Comparison of ENCODE assay signal across 8 cellular contexts in the genomic region with DNA sequence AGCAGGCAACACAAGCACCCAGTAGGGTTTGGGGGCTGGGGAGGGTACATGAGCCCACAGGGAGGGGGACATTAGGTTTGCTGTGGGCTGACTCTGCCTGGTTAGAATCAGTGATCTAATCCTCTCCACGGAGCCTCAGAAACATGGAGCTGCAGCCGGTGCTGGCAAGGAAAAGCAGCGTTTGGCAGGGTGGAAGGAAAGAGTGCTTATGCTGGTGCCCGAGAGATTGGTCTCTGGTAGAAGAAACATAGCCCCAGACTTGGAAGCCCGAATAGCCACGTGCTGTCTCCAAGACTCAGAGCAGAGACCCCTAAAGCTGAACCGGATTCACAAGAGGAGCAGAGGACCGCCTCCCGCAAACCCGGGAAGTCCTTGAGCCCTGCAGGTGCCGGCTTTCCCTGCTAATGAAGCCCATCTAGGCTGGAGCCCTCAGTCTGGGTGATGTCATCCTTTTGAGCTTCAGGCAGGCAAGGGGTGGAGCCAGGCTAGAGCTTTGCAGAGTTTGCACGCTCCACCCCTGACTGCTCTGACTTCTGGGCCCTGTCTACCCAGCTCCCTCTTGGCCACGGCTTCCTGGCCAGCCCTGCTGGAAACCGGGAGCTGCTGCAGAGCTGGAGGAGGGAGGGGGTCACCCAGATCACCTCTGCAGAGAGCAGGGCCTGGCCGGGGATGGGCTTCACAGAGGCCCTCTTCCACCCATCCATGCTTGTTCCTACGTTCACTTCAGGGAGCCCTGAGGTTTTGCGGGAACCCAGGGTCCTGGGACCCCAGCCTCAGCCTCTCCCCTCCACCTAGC. TPM values are rescaled to one million over a fixed set of nuclear protein-coding genes. Genes with fewer than 3 reads are reported as not detected.
DNase-seq lines count a peak whose midpoint lies in the region; ATAC-seq and TF ChIP-seq lines count a peak whose summit lies in the region.

No MANE protein-coding gene starts in this region.

- no peak for TF ChIP-seq CTCF in left lung (IDR thresholded peaks at IDR 0.05)

- H3K36me3 ChIP-seq in duodenal mucosa (ENCODE audit: control insufficient read depth in 1 of 2, insufficient read depth in 2 of 2, low read length in 2 of 2), result no peaks in the 10 kb centered on the region
- no peaks in the 10 kb centered on the region for H3K36me3 ChIP-seq in left lung

- DNase-seq in NCI-H226, result peak; percentile 93
- peak; percentile 48 to 58 for DNase-seq in activated CD4-positive, alpha-beta T cell treated with anti-CD3 and anti-CD28 coated beads, Interleukin-2, amount 50 U/mL, for 4 hours
- peak; percentile 83 to 87 for DNase-seq in left lung
- DNase-seq in stimulated activated CD4-positive, alpha-beta T cell treated with anti-CD3 and anti-CD28 coated beads, Interleukin-1b, Interleukin-23, amount 100 ng/mL, for 48 hours, result peak; percentile 68

- peak overlapping the region; percentile 14 to 16 for H3K4me3 ChIP-seq in duodenal mucosa (ENCODE audit: low read depth in 1 of 2, low read length in 2 of 2)
- H3K4me3 ChIP-seq in left lung, result no peak overlapping the region

- H3K4me1 ChIP-seq in duodenal mucosa (ENCODE audit: control insufficient read depth in 1 of 2, insufficient read depth in 2 of 2, low read length in 2 of 2), result peaks cover 21 to 23% of the 10 kb centered on the region in 2 donors
- peaks cover 0 to 21% of the 10 kb centered on the region in 2 donors for H3K4me1 ChIP-seq in left lung

- H3K9me3 ChIP-seq in duodenal mucosa (ENCODE audit: control insufficient read depth in 1 of 2, low read length in 2 of 2) (no peaks in the 10 kb centered on the region), left lung (no peaks in the 10 kb centered on the region)

- intact Hi-C loops in left lung (cut with DNase I), result no loop called here

- peaks cover 7 to 13% of the 10 kb centered on the region in 2 donors for H3K27me3 ChIP-seq in duodenal mucosa (ENCODE audit: control insufficient read depth in 1 of 2, insufficient read depth in 2 of 2, low read length in 2 of 2)
- H3K27me3 ChIP-seq in left lung, result peaks cover 0 to 54% of the 10 kb centered on the region in 2 donors

- peak overlapping the region; percentile 28 for H3K27ac ChIP-seq in duodenal mucosa (ENCODE audit: low read depth, low read length)
- peak overlapping the region; percentile 45 to 75 for H3K27ac ChIP-seq in left lung

- peak; percentile 72 for ATAC-seq in GM18502 (IDR thresholded peaks at IDR 0.05; ENCODE audit: poor library complexity, unreplicated experiment)
- peak; percentile 51 for ATAC-seq in HG03108 (IDR thresholded peaks at IDR 0.05; ENCODE audit: unreplicated experiment)
- peak; percentile 86 for ATAC-seq in left lung
- no peak for ATAC-seq in HG02763 (IDR thresholded peaks at IDR 0.05; ENCODE audit: unreplicated experiment)

- no peak overlapping the region for H3K9ac ChIP-seq in duodenal mucosa (ENCODE audit: low read depth in 1 of 2, low read length in 2 of 2)

RNA-seq across cellular contexts. Expression of a gene that starts 35.0 kb away (rescaled TPM):
- total RNA-seq in left lung, result 10 to 100 TPM; 29.4 to 31.2 TPM

Comparison
In these comparisons a context has a peak if more than half of its experiments do, and no peak if none do; other contexts are left out.
1. H3K4me3 ChIP-seq: peak in duodenal mucosa (2 of 2); none in left lung (0 of 2).
2. Peak in every context shown above with its lines, with median percentiles within 50 percentile points of each other: DNase-seq.